9 cellular contexts compared by ENCODE assay signal in genomic region chr1:59707216-59707615, GRCh38.
A peak's percentile ranks its signal among the peaks of the same experiment; 100 is the strongest.
DNase-seq lines count a peak whose midpoint lies in the region; ATAC-seq and TF ChIP-seq lines count a peak whose summit lies in the region.
"Had no signal": no experiment of that assay in that cellular context is flagged by ENCODE, and none has a peak within 500 bp of the region (broad histone marks: within the 10 kb centered on the region; RNA-seq: fewer than 3 reads in every experiment).

No MANE protein-coding gene starts in this region.

- no peaks in the 10 kb centered on the region for H3K36me3 ChIP-seq in suprapubic skin

- peak overlapping the region; percentile 36 for H3K27ac ChIP-seq in suprapubic skin

- H3K36me3 Mint-ChIP-seq in T-helper 17 cell (ENCODE audit: low read depth) (peaks cover 2% of the 10 kb centered on the region), endothelial cell (ENCODE audit: low read depth, unreplicated experiment) (peaks cover 15% of the 10 kb centered on the region)

- peaks cover 50% of the 10 kb centered on the region for H3K4me1 ChIP-seq in suprapubic skin

- H3K27me3 Mint-ChIP-seq in T-helper 17 cell (peaks cover 11% of the 10 kb centered on the region), endothelial cell (ENCODE audit: unreplicated experiment) (no peaks in the 10 kb centered on the region)
- H3K27me3 Mint-ChIP-seq: activated CD8-positive, alpha-beta memory T cell treated with anti-CD3 and anti-CD28 coated beads, Interleukin-2, amount 10 ng/mL, durations not matched to agents 7 days and 5 days had no signal

- TF ChIP-seq POLR2A in suprapubic skin (IDR thresholded peaks at IDR 0.05) = no peak

- H3K4me3 Mint-ChIP-seq in T-helper 17 cell = no peak overlapping the region
- H3K4me3 Mint-ChIP-seq in endothelial cell (ENCODE audit: unreplicated experiment) = no peak overlapping the region
- H3K4me3 Mint-ChIP-seq: activated CD8-positive, alpha-beta memory T cell treated with anti-CD3 and anti-CD28 coated beads, Interleukin-2, amount 10 ng/mL, durations not matched to agents 7 days and 5 days had no signal

- H3K27me3 ChIP-seq in suprapubic skin = no peaks in the 10 kb centered on the region

- ATAC-seq in left lobe of liver = peak; percentile 26
- ATAC-seq in T-helper 17 cell = no peak
- ATAC-seq: activated CD8-positive, alpha-beta memory T cell treated with anti-CD3 and anti-CD28 coated beads, Interleukin-2, amount 10 ng/mL, durations not matched to agents 7 days and 5 days had no signal

- no peak overlapping the region for H3K4me3 ChIP-seq in cardiac fibroblast (replicated peaks in 1 of 2; ENCODE audit: low read depth in 2 of 2, low read length in 2 of 2)
- no peak overlapping the region for H3K4me3 ChIP-seq in suprapubic skin

- H3K4me1 Mint-ChIP-seq in T-helper 17 cell = peaks cover 2% of the 10 kb centered on the region
- H3K4me1 Mint-ChIP-seq in endothelial cell (ENCODE audit: unreplicated experiment) = peaks cover 16% of the 10 kb centered on the region
- H3K4me1 Mint-ChIP-seq: activated CD8-positive, alpha-beta memory T cell treated with anti-CD3 and anti-CD28 coated beads, Interleukin-2, amount 10 ng/mL, durations not matched to agents 7 days and 5 days had no signal

- DNase-seq in HS-5 (ENCODE audit: low read depth) (peak; percentile 84), cardiac fibroblast (ENCODE audit: low read depth in 2 of 2) (peak; percentile 96 to 97), left lobe of liver (ENCODE audit: low spot score) (no peak), suprapubic skin (ENCODE audit: low spot score in 2 of 2) (no peak), NCI-H524 treated with DMSO at 0.1 percent for 48 hours (lab: John Stamatoyannopoulos, UW) (no peak), T-helper 17 cell (no peak), NCI-H748 (lab: John Stamatoyannopoulos, UW; ENCODE audit: unreplicated experiment) (no peak), endothelial cell (ENCODE audit: low spot score) (no peak)
- DNase-seq: activated CD8-positive, alpha-beta memory T cell treated with anti-CD3 and anti-CD28 coated beads, Interleukin-2, amount 10 ng/mL, durations not matched to agents 7 days and 5 days had no signal

- no peak for TF ChIP-seq EP300 in suprapubic skin (IDR thresholded peaks at IDR 0.05)

- H3K9me3 ChIP-seq in suprapubic skin = no peaks in the 10 kb centered on the region
- no peaks in the 10 kb centered on the region for H3K9me3 ChIP-seq in T-helper 17 cell (ENCODE audit: control insufficient read depth, low read length, poor library complexity, severe bottlenecking)

- TF ChIP-seq CTCF in cardiac fibroblast (IDR thresholded peaks at IDR 0.05; ENCODE audit: low read depth, low read length) = no peak
- no peak for TF ChIP-seq CTCF in suprapubic skin (IDR thresholded peaks at IDR 0.05)
- no peak for TF ChIP-seq CTCF in endothelial cell (IDR thresholded peaks at IDR 0.05; ENCODE audit: unreplicated experiment)

- no peaks in the 10 kb centered on the region for H3K9me3 Mint-ChIP-seq in endothelial cell (ENCODE audit: unreplicated experiment)

- 33% methylated on average over 5 of the region's 5 CpGs for WGBS in suprapubic skin

- H3K27ac Mint-ChIP-seq in T-helper 17 cell = no peak overlapping the region
- no peak overlapping the region for H3K27ac Mint-ChIP-seq in endothelial cell (ENCODE audit: unreplicated experiment)
- H3K27ac Mint-ChIP-seq: activated CD8-positive, alpha-beta memory T cell treated with anti-CD3 and anti-CD28 coated beads, Interleukin-2, amount 10 ng/mL, durations not matched to agents 7 days and 5 days had no signal

Comparison
In these comparisons a context has a peak if more than half of its experiments do, and no peak if none do; other contexts are left out.
1. DNase-seq: peak in HS-5 (single experiment) and cardiac fibroblast (2 of 2); none in left lobe of liver (single experiment), suprapubic skin (0 of 2), NCI-H524 treated with DMSO at 0.1 percent for 48 hours (single experiment), T-helper 17 cell (0 of 3), NCI-H748 (single experiment) and endothelial cell (single experiment).